ENCODE assay signal across 8 cellular contexts in the genomic region with DNA sequence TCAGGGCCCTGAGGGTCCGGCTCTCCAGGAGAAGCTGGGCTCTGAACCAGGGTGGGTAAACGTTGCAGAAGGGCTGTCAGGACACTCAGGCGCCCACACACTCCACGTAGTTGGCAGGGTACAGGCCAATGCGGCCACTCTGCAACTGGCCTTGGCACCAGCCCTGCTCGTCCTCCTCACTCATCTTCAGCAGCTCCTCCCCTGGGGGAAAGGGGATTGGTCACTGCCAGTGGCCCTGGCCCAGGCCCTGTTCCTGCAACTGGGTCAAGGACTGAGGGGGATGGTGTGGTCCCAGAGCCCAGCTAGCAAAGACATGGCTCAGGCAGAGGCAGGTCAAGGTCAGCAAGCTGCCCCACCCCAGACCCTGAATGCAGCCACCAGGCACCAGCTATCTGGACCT. TPM values are rescaled to one million over a fixed set of nuclear protein-coding genes. Genes with fewer than 3 reads are reported as not detected.
DNase-seq lines count a peak whose midpoint lies in the region; ATAC-seq and TF ChIP-seq lines count a peak whose summit lies in the region.

No MANE protein-coding gene starts in this region.

- H3K27me3 ChIP-seq in mucosa of rectum (ENCODE audit: control insufficient read depth in 2 of 2, insufficient read depth in 2 of 2, low read length in 2 of 2): no peaks in the 10 kb centered on the region
- no peaks in the 10 kb centered on the region for H3K27me3 ChIP-seq in upper lobe of left lung

- H3K4me3 ChIP-seq in mucosa of rectum (ENCODE audit: low read length in 2 of 2) (peak overlapping the region; percentile 76 to 91), upper lobe of left lung (peak overlapping the region in 3 of 4 donors; percentile 86 to 99 (median 98))

- H3K27ac ChIP-seq in mucosa of rectum (ENCODE audit: low read depth in 2 of 2, low read length in 2 of 2): peak overlapping the region; percentile 98 to 99
- peak overlapping the region; percentile 94 to 98 (median 97) for H3K27ac ChIP-seq in upper lobe of left lung

- TF ChIP-seq POLR2A in upper lobe of left lung (IDR thresholded peaks at IDR 0.05): no peak

- H3K9me3 Mint-ChIP-seq in activated CD4-positive, alpha-beta T cell treated with anti-CD3 and anti-CD28 coated beads, Interleukin-2, amount 10 ng/mL, durations not matched to agents 7 days and 5 days: no peaks in the 10 kb centered on the region
- H3K9me3 Mint-ChIP-seq in central memory CD8-positive, alpha-beta T cell: no peaks in the 10 kb centered on the region

- H3K9ac ChIP-seq in mucosa of rectum (ENCODE audit: low read depth in 1 of 2, low read length in 2 of 2): peak overlapping the region; percentile 95 to 98

- H3K4me1 ChIP-seq in mucosa of rectum (ENCODE audit: control insufficient read depth in 2 of 2, insufficient read depth in 2 of 2, low read length in 2 of 2): peaks cover 17 to 22% of the 10 kb centered on the region in 2 donors
- H3K4me1 ChIP-seq in upper lobe of left lung: peaks cover 25 to 38% (median 27%) of the 10 kb centered on the region in 4 donors

- H3K36me3 Mint-ChIP-seq in activated CD4-positive, alpha-beta T cell treated with anti-CD3 and anti-CD28 coated beads, Interleukin-2, amount 10 ng/mL, durations not matched to agents 7 days and 5 days (ENCODE audit: low read depth): peaks cover 22% of the 10 kb centered on the region
- peaks cover 21% of the 10 kb centered on the region for H3K36me3 Mint-ChIP-seq in central memory CD8-positive, alpha-beta T cell (ENCODE audit: insufficient read depth)

- 62 to 65% methylated on average over 6 of the region's 6 CpGs for WGBS in upper lobe of left lung, 2 donors

- TF ChIP-seq EP300 in upper lobe of left lung (IDR thresholded peaks at IDR 0.05): no peak

- H3K4me1 Mint-ChIP-seq in activated CD4-positive, alpha-beta T cell treated with anti-CD3 and anti-CD28 coated beads, Interleukin-2, amount 10 ng/mL, durations not matched to agents 7 days and 5 days: peaks cover 49% of the 10 kb centered on the region
- H3K4me1 Mint-ChIP-seq in central memory CD8-positive, alpha-beta T cell: peaks cover 41% of the 10 kb centered on the region

- H3K9me3 ChIP-seq in mucosa of rectum (ENCODE audit: control insufficient read depth in 2 of 2, low read length in 2 of 2) (no peaks in the 10 kb centered on the region), upper lobe of left lung (no peaks in the 10 kb centered on the region)

- POLR2A ChIA-PET in activated CD4-positive, alpha-beta T cell treated with anti-CD3 and anti-CD28 coated beads, Interleukin-2, amount 10 ng/mL, durations not matched to agents 7 days and 5 days (lab: Charles Lee): interaction anchor here (1.1 kb wide), 1 partner anchor 37 kb away, joined by 5 read pairs; a partner anchor contains a TSS

- no peak for ATAC-seq in central memory CD8-positive, alpha-beta T cell (replicated peaks; ENCODE audit: extremely low read depth, poor library complexity, severe bottlenecking)
- ATAC-seq in upper lobe of left lung (ENCODE audit: low FRiP score in 2 of 2): no peak
- ATAC-seq in GM21619 (IDR thresholded peaks at IDR 0.05; ENCODE audit: unreplicated experiment): no peak

- no peak for TF ChIP-seq CTCF in upper lobe of left lung (IDR thresholded peaks at IDR 0.05)

- H3K27me3 Mint-ChIP-seq in activated CD4-positive, alpha-beta T cell treated with anti-CD3 and anti-CD28 coated beads, Interleukin-2, amount 10 ng/mL, durations not matched to agents 7 days and 5 days: no peaks in the 10 kb centered on the region
- H3K27me3 Mint-ChIP-seq in central memory CD8-positive, alpha-beta T cell: no peaks in the 10 kb centered on the region

- peak overlapping the region; percentile 100 for H3K27ac Mint-ChIP-seq in activated CD4-positive, alpha-beta T cell treated with anti-CD3 and anti-CD28 coated beads, Interleukin-2, amount 10 ng/mL, durations not matched to agents 7 days and 5 days
- peak overlapping the region; percentile 97 for H3K27ac Mint-ChIP-seq in central memory CD8-positive, alpha-beta T cell (ENCODE audit: low read depth)

- CTCF ChIA-PET in activated CD4-positive, alpha-beta T cell treated with anti-CD3 and anti-CD28 coated beads, Interleukin-2, amount 10 ng/mL, durations not matched to agents 7 days and 5 days (lab: Charles Lee): interaction anchor here (0.6 to 3.9 kb wide), 15 partner anchors 10 to 145 kb away, joined by 3 to 18 read pairs (median 5); a partner anchor contains a TSS

- no peak for DNase-seq in activated CD4-positive, alpha-beta T cell treated with anti-CD3 and anti-CD28 coated beads, Interleukin-2, amount 10 ng/mL, durations not matched to agents 7 days and 5 days
- no peak for DNase-seq in activated CD4-positive, alpha-beta T cell treated with anti-CD3 and anti-CD28 coated beads, Interleukin-2, amount 50 U/mL, for 1 hour
- DNase-seq in central memory CD8-positive, alpha-beta T cell (ENCODE audit: low spot score in 2 of 2): no peak
- DNase-seq in upper lobe of left lung: no peak
- DNase-seq in activated gamma-delta T cell (lab: John Stamatoyannopoulos, UW): no peak
- DNase-seq in NCI-H2171 (lab: John Stamatoyannopoulos, UW): no peak

- H3K36me3 ChIP-seq in mucosa of rectum (ENCODE audit: control insufficient read depth in 2 of 2, insufficient read depth in 2 of 2, low read length in 2 of 2): peaks cover 12 to 20% of the 10 kb centered on the region in 2 donors
- peaks cover 4 to 34% (median 23%) of the 10 kb centered on the region in 4 donors for H3K36me3 ChIP-seq in upper lobe of left lung

- peak overlapping the region; percentile 92 for H3K4me3 Mint-ChIP-seq in activated CD4-positive, alpha-beta T cell treated with anti-CD3 and anti-CD28 coated beads, Interleukin-2, amount 10 ng/mL, durations not matched to agents 7 days and 5 days
- H3K4me3 Mint-ChIP-seq in central memory CD8-positive, alpha-beta T cell: peak overlapping the region; percentile 98

RNA-seq across cellular contexts. Expression of a gene that starts 1.2 kb away (rescaled TPM):
- 100 to 1,000 TPM in 1 of 2 experiments, 10 to 100 TPM in 1; 88.1 to 103 TPM for total RNA-seq in activated CD4-positive, alpha-beta T cell treated with anti-CD3 and anti-CD28 coated beads, Interleukin-2, amount 10 ng/mL, durations not matched to agents 7 days and 5 days
- total RNA-seq in upper lobe of left lung: 100 to 1,000 TPM in 4 of 6 donors, 10 to 100 TPM in 2; 93.6 to 257 (median 110) TPM

RNA-seq across cellular contexts. Expression of a gene that starts 8.4 kb away (rescaled TPM):
- 1 to 10 TPM; 1.8 to 2.2 TPM for total RNA-seq in activated CD4-positive, alpha-beta T cell treated with anti-CD3 and anti-CD28 coated beads, Interleukin-2, amount 10 ng/mL, durations not matched to agents 7 days and 5 days
- total RNA-seq in upper lobe of left lung: 10 to 100 TPM; 26.8 to 97.4 (median 52.8) TPM

RNA-seq across cellular contexts. Expression of a gene that starts 36.9 kb away (rescaled TPM):
- 100 to 1,000 TPM; 156 to 166 TPM for total RNA-seq in activated CD4-positive, alpha-beta T cell treated with anti-CD3 and anti-CD28 coated beads, Interleukin-2, amount 10 ng/mL, durations not matched to agents 7 days and 5 days
- 100 to 1,000 TPM in 1 of 6 donors, 10 to 100 TPM in 5; 18.2 to 107 (median 47.1) TPM for total RNA-seq in upper lobe of left lung

Comparison
In these comparisons a context has a peak if more than half of its experiments do, and no peak if none do; other contexts are left out.
1. RNA of a gene that starts 8.4 kb away (total RNA-seq): 26.8 to 97.4 TPM in upper lobe of left lung; 1.8 to 2.2 TPM in activated CD4-positive, alpha-beta T cell treated with anti-CD3 and anti-CD28 coated beads, Interleukin-2, amount 10 ng/mL, durations not matched to agents 7 days and 5 days; every median in the first group is over 4 times any median in the second.